ENCODE assay signal across 18 cellular contexts in the genomic region with DNA sequence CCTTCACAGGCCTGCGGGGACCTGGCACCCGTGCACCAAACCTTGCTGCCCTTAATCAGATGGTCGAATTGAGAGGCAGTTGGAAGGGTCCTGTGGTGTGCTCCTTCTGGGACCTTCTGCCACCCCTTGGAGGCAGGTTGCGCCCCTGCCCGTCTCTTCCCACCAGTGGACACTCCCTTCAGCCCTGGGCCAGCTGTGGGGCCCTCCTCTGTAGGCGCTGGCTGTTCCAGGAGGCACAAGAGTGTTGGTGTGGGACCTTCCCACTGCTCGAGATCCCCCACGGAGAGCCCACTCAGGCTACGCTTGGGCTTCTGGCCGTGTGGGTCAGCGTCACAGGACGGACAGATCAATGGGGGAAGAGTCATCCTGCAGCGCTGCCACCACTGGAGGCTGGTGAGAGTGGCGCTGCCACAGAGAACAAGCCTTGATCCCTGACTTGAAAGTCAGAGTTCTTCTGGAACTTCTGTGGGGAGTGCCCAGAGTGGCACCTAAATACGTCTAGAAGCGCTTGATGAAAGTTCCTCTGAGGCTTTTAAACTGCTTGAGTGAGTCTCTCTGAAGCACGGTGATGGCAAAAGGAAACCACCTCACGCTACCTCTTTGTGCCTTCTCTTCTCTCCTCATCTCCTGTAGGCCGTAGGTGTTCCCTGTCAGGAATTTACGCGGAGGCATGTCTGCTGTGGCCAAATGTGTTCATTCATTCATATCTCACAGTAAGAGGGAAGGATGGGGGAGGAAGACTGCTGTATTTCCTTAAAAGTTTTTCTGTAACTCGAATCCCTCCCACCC. TPM values are rescaled to one million over a fixed set of nuclear protein-coding genes. Genes with fewer than 3 reads are reported as not detected.
DNase-seq lines count a peak whose midpoint lies in the region; ATAC-seq, FAIRE-seq and TF ChIP-seq lines count a peak whose summit lies in the region.
"Had no signal": no experiment of that assay in that cellular context is flagged by ENCODE, and none has a peak within 500 bp of the region (broad histone marks: within the 10 kb centered on the region; RNA-seq: fewer than 3 reads in every experiment).

No MANE protein-coding gene starts in this region.

- H3K9me3 ChIP-seq in SK-N-SH (no peaks in the 10 kb centered on the region), astrocyte (ENCODE audit: insufficient read depth, low read depth, low read length) (no peaks in the 10 kb centered on the region)
- H3K9me3 ChIP-seq: upper lobe of right lung had no signal

- no peaks in the 10 kb centered on the region for H3K9me2 ChIP-seq in SK-N-SH

- peaks cover 6% of the 10 kb centered on the region for H3K36me3 Mint-ChIP-seq in astrocyte (ENCODE audit: low read depth, unreplicated experiment)
- no peaks in the 10 kb centered on the region for H3K36me3 Mint-ChIP-seq in nephron progenitor cell (ENCODE audit: low read depth)
- H3K36me3 Mint-ChIP-seq: brain had no signal

- WGBS in SK-N-SH (ENCODE audit: low lambda C conversion rate): 93% methylated on average over 13 of the region's 22 CpGs

- H3K27ac ChIP-seq in SK-N-SH (ENCODE audit: low read depth in 2 of 2, low read length in 1 of 2) (peak overlapping the region in 1 of 2 experiments; percentile 13; a peak in 1 of 4 replicates), astrocyte (ENCODE audit: low read depth, low read length) (peak overlapping the region; percentile 19)
- H3K27ac ChIP-seq: 22Rv1, upper lobe of right lung had no signal

- POLR2A ChIA-PET in SK-N-SH (lab: Yijun Ruan, JAX): no interaction called here

- no peak overlapping the region for H3K4me3 ChIP-seq in SK-N-SH (ENCODE audit: low read depth in 2 of 2, low read length in 1 of 2)
- peak overlapping the region; percentile 7; the same call in 1 of the 2 replicates for H3K4me3 ChIP-seq in GM12864 (ENCODE audit: low read depth, low read length)
- no peak overlapping the region for H3K4me3 ChIP-seq in astrocyte (ENCODE audit: insufficient read depth, low read depth, low read length)
- H3K4me3 ChIP-seq: upper lobe of right lung had no signal

- FAIRE-seq in astrocyte (lab: Jason Lieb, UNC): no peak
- FAIRE-seq: GM18507 had no signal

- no peak overlapping the region for H3K27ac Mint-ChIP-seq in astrocyte (ENCODE audit: unreplicated experiment)
- H3K27ac Mint-ChIP-seq in nephron progenitor cell: peak overlapping the region; percentile 96
- H3K27ac Mint-ChIP-seq: dendritic cell treated with granulocyte-macrophage colony-stimulating factor and Interleukin-4, amounts not matched to agents 40 ng/mL and 50 ng/mL, for 4 days had no signal

- no peak overlapping the region for H3K9ac ChIP-seq in SK-N-SH
- H3K9ac ChIP-seq in astrocyte (ENCODE audit: low read length): no peak overlapping the region

- H4K20me1 ChIP-seq in SK-N-SH (ENCODE audit: insufficient read depth) (peaks cover 77% of the 10 kb centered on the region), astrocyte (ENCODE audit: insufficient read depth, low read length) (peaks cover 94% of the 10 kb centered on the region)

- peaks cover 98% of the 10 kb centered on the region for H3K79me2 ChIP-seq in SK-N-SH (ENCODE audit: insufficient read depth)
- peaks cover 87% of the 10 kb centered on the region for H3K79me2 ChIP-seq in astrocyte (ENCODE audit: insufficient read depth, low read length)

- TF ChIP-seq CTCF in SK-N-SH (IDR thresholded peaks at IDR 0.05): no peak
- TF ChIP-seq CTCF in GM12864 (IDR thresholded peaks at IDR 0.05; ENCODE audit: low read depth, low read length, missing control alignments): no peak
- TF ChIP-seq CTCF in astrocyte (IDR thresholded peaks at IDR 0.05; ENCODE audit: insufficient read depth, low read depth, low read length): no peak
- no peak for TF ChIP-seq CTCF in nephron progenitor cell (IDR thresholded peaks at IDR 0.05)

- H3K9me3 Mint-ChIP-seq in astrocyte (ENCODE audit: unreplicated experiment) (no peaks in the 10 kb centered on the region), nephron progenitor cell (no peaks in the 10 kb centered on the region)
- H3K9me3 Mint-ChIP-seq: brain; dendritic cell treated with granulocyte-macrophage colony-stimulating factor and Interleukin-4, amounts not matched to agents 40 ng/mL and 50 ng/mL, for 4 days had no signal

- H3K27me3 Mint-ChIP-seq in astrocyte (ENCODE audit: low read depth, unreplicated experiment) (no peaks in the 10 kb centered on the region), nephron progenitor cell (ENCODE audit: low read depth, poor library complexity) (no peaks in the 10 kb centered on the region)
- H3K27me3 Mint-ChIP-seq: brain; dendritic cell treated with granulocyte-macrophage colony-stimulating factor and Interleukin-4, amounts not matched to agents 40 ng/mL and 50 ng/mL, for 4 days had no signal

- no peak overlapping the region for H3K4me3 Mint-ChIP-seq in astrocyte (ENCODE audit: unreplicated experiment)
- H3K4me3 Mint-ChIP-seq in nephron progenitor cell: peak overlapping the region; percentile 43
- H3K4me3 Mint-ChIP-seq: brain; dendritic cell treated with granulocyte-macrophage colony-stimulating factor and Interleukin-4, amounts not matched to agents 40 ng/mL and 50 ng/mL, for 4 days had no signal

- peaks cover 19% of the 10 kb centered on the region for H3F3A ChIP-seq in SK-N-SH (replicated peaks; ENCODE audit: insufficient read depth)

- peak overlapping the region; percentile 14; the same call in 1 of the 2 replicates for H3K4me2 ChIP-seq in SK-N-SH
- peak overlapping the region; percentile 38 for H3K4me2 ChIP-seq in astrocyte (ENCODE audit: low read length)

- H2AFZ ChIP-seq in SK-N-SH (ENCODE audit: low read depth) (no peak overlapping the region), astrocyte (ENCODE audit: low read depth, low read length) (no peak overlapping the region)

- DNase-seq in SK-N-SH: no peak
- no peak for DNase-seq in GM12864 (ENCODE audit: low read depth)
- DNase-seq in astrocyte (ENCODE audit: low read depth): no peak
- DNase-seq in nephron progenitor cell: no peak
- no peak for DNase-seq in anterior cingulate cortex (lab: John Stamatoyannopoulos, UW)
- DNase-seq in superior temporal gyrus (ENCODE audit: extremely low spot score): no peak
- DNase-seq: activated gamma-delta T cell treated with Interleukin-2 at 50 U/mL for 16 hours, DMS 273 treated with DMSO at 0.1 percent for 48 hours, erythroblast, NCI-H146, SIG-M5, upper lobe of right lung had no signal

- H3K36me3 ChIP-seq in SK-N-SH (replicated peaks in 1 of 2; ENCODE audit: control insufficient read depth in 1 of 2, insufficient read depth in 2 of 2, low read length in 1 of 2) (peaks cover 0 to 2% of the 10 kb centered on the region in 2 experiments), astrocyte (ENCODE audit: insufficient read depth, low read length) (no peaks in the 10 kb centered on the region)
- H3K36me3 ChIP-seq: upper lobe of right lung had no signal

- H3K4me1 Mint-ChIP-seq in astrocyte (ENCODE audit: low read depth, unreplicated experiment) (peaks cover 22% of the 10 kb centered on the region), nephron progenitor cell (peaks cover 77% of the 10 kb centered on the region)

- no peak for TF ChIP-seq EP300 in SK-N-SH (IDR thresholded peaks at IDR 0.05; ENCODE audit: borderline replicate concordance in 1 of 2, low read depth in 1 of 2, low read length in 1 of 2)

- TF ChIP-seq RAD21 in SK-N-SH (IDR thresholded peaks at IDR 0.05; ENCODE audit: low read length): no peak

- peaks cover 9 to 25% of the 10 kb centered on the region in 2 experiments; a peak in 3 of 4 replicates for H3K4me1 ChIP-seq in SK-N-SH (ENCODE audit: control insufficient read depth in 1 of 2, insufficient read depth in 2 of 2, low read depth in 1 of 2, low read length in 1 of 2)
- peaks cover 13% of the 10 kb centered on the region for H3K4me1 ChIP-seq in astrocyte (ENCODE audit: insufficient read depth, low read length)

- ATAC-seq in SK-N-SH treated with all-trans-retinoic acid at 6 μM for 48 hours (no peak), GM21360 (IDR thresholded peaks at IDR 0.05; ENCODE audit: unreplicated experiment) (no peak)

- H3K27me3 ChIP-seq in SK-N-SH (ENCODE audit: insufficient read depth) (no peaks in the 10 kb centered on the region), astrocyte (ENCODE audit: insufficient read depth, low read length) (no peaks in the 10 kb centered on the region)
- H3K27me3 ChIP-seq: upper lobe of right lung had no signal

- CTCF ChIA-PET in SK-N-SH (lab: Yijun Ruan, JAX): no interaction called here

TF ChIP-seq in SK-N-SH, 30 proteins besides CTCF, POLR2A, EP300 and RAD21:
- no peak for TF ChIP-seq POLR2AphosphoS5 (IDR thresholded peaks at IDR 0.05; ENCODE audit: low read depth, low read length)
- no peak for TF ChIP-seq GABPA (IDR thresholded peaks at IDR 0.05; ENCODE audit: low read depth)
- TF ChIP-seq, protein P1, sequence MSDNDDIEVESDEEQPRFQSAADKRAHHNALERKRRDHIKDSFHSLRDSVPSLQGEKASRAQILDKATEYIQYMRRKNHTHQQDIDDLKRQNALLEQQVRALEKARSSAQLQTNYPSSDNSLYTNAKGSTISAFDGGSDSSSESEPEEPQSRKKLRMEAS (IDR thresholded peaks at IDR 0.05; ENCODE audit: low read depth): no peak
- TF ChIP-seq SMC3 (IDR thresholded peaks at IDR 0.05; ENCODE audit: low read depth, low read length): no peak
- no peak for TF ChIP-seq RCOR1 (IDR thresholded peaks at IDR 0.05; ENCODE audit: low read length)

TF ChIP-seq in SK-N-SH treated with all-trans-retinoic acid at 6 μM for 48 hours, 23 proteins besides CTCF, POLR2A, EP300 and RAD21 (continues in another document):
- no peak for TF ChIP-seq OSR1 (CRISPR knock-in tag; IDR thresholded peaks at IDR 0.05)
- no peak for TF ChIP-seq ISL1 (CRISPR knock-in tag; IDR thresholded peaks at IDR 0.05)
- no peak for TF ChIP-seq ZNF8 (CRISPR knock-in tag; IDR thresholded peaks at IDR 0.05)
- no peak for TF ChIP-seq ARNTL (CRISPR knock-in tag; IDR thresholded peaks at IDR 0.05; ENCODE audit: borderline replicate concordance, low read depth)
- no peak for TF ChIP-seq SNAI2 (CRISPR knock-in tag; IDR thresholded peaks at IDR 0.05)
- TF ChIP-seq TOX (CRISPR knock-in tag; IDR thresholded peaks at IDR 0.05; ENCODE audit: borderline replicate concordance): no peak
- TF ChIP-seq ZFP30 (CRISPR knock-in tag; IDR thresholded peaks at IDR 0.05): no peak
- TF ChIP-seq ZC3H10 (CRISPR knock-in tag; IDR thresholded peaks at IDR 0.05): no peak
- TF ChIP-seq TCF4 (CRISPR knock-in tag; IDR thresholded peaks at IDR 0.05; ENCODE audit: borderline replicate concordance): no peak

RNA-seq across cellular contexts. Expression of a gene that starts 48.3 kb away (rescaled TPM):
- polyA plus RNA-seq in SK-N-SH (2012; rRNA removed): 16.5 and 17.9 TPM in 2 replicates
- polyA plus RNA-seq in SK-N-SH (2012; cell fraction: cytosol; rRNA removed): 14.6 and 16.4 TPM in 2 replicates
- 21.0 and 31.9 TPM in 2 replicates for polyA plus RNA-seq in SK-N-SH (2012; cell fraction: nucleus; rRNA removed)
- 25.3 and 25.9 TPM in 2 replicates for total RNA-seq in astrocyte
